In the genomic region with DNA sequence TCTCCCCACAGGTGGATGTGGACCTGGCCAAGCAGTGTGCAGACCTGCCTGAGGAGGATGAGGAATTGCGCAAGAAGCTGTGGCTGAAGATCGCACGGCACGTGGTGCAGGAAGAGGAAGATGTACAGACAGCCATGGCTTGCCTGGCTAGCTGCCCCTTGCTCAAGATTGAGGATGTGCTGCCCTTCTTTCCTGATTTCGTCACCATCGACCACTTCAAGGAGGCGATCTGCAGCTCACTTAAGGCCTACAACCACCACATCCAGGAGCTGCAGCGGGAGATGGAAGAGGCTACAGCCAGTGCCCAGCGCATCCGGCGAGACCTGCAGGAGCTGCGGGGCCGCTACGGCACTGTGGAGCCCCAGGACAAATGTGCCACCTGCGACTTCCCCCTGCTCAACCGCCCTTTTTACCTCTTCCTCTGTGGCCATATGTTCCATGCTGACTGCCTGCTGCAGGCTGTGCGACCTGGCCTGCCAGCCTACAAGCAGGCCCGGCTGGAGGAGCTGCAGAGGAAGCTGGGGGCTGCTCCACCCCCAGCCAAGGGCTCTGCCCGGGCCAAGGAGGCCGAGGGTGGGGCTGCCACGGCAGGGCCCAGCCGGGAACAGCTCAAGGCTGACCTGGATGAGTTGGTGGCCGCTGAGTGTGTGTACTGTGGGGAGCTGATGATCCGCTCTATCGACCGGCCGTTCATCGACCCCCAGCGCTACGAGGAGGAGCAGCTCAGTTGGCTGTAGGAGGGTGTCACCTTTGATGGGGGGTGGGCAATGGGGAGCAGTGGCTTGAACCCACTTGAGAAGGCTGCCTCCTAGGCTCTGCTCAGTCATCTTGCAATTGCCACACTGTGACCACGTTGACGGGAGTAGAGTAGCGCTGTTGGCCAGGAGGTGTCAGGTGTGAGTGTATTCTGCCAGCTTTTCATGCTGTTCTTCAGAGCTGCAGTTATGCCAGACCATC, we compare ENCODE assay signal across 8 cellular contexts. TPM values are rescaled to one million over a fixed set of nuclear protein-coding genes. Genes with fewer than 3 reads are reported as not detected.
A peak's percentile ranks its signal among the peaks of the same experiment; 100 is the strongest.
DNase-seq lines count a peak whose midpoint lies in the region; ATAC-seq and TF ChIP-seq lines count a peak whose summit lies in the region.

No MANE protein-coding gene starts in this region.

- no peak for DNase-seq in CD4-positive, alpha-beta memory T cell
- peak; percentile 97 for DNase-seq in NOMO-1 treated with dmso at 0.1 percent for 144 hours (lab: John Stamatoyannopoulos, UW; ENCODE audit: unreplicated experiment)
- DNase-seq in mucosa of descending colon = peak in 2 of 3 donors; percentile 43 to 74
- DNase-seq in COLO668 (lab: John Stamatoyannopoulos, UW; ENCODE audit: unreplicated experiment) = no peak
- no peak for DNase-seq in NCI-H1092 treated with DMSO at 0.1 percent for 48 hours (lab: John Stamatoyannopoulos, UW)
- no peak for DNase-seq in DMS79 treated with DMSO at 0.1 percent for 48 hours (lab: John Stamatoyannopoulos, UW)

- no peak for TF ChIP-seq CTCF in mucosa of descending colon (IDR thresholded peaks at IDR 0.05)

- H3K27ac ChIP-seq in CD4-positive, alpha-beta memory T cell (ENCODE audit: low read depth, low read length) = no peak overlapping the region

- peak overlapping the region in 1 of 8 donors; percentile 20 for H3K4me3 Mint-ChIP-seq in CD4-positive, alpha-beta memory T cell
- peak overlapping the region; percentile 20 for H3K4me3 Mint-ChIP-seq in dendritic cell treated with granulocyte-macrophage colony-stimulating factor and Interleukin-4, amounts not matched to agents 40 ng/mL and 50 ng/mL, for 4 days

- no peaks in the 10 kb centered on the region for H3K27me3 Mint-ChIP-seq in CD4-positive, alpha-beta memory T cell
- no peaks in the 10 kb centered on the region for H3K27me3 Mint-ChIP-seq in dendritic cell treated with granulocyte-macrophage colony-stimulating factor and Interleukin-4, amounts not matched to agents 40 ng/mL and 50 ng/mL, for 4 days

- H3K27ac Mint-ChIP-seq in CD4-positive, alpha-beta memory T cell = peak overlapping the region in 4 of 7 donors; percentile 53 to 75 (median 65)
- H3K27ac Mint-ChIP-seq in dendritic cell treated with granulocyte-macrophage colony-stimulating factor and Interleukin-4, amounts not matched to agents 40 ng/mL and 50 ng/mL, for 4 days = peak overlapping the region; percentile 21

- POLR2A ChIA-PET in CD4-positive, alpha-beta memory T cell (lab: Charles Lee; ENCODE audit: partially characterized antibody) = interaction anchor here (1.8 to 2.0 kb wide), 2 partner anchors 8 to 28 kb away, joined by 4 to 13 read pairs; partner anchors contain the start of gene VPS18

- H3K9me3 Mint-ChIP-seq in CD4-positive, alpha-beta memory T cell = no peaks in the 10 kb centered on the region
- no peaks in the 10 kb centered on the region for H3K9me3 Mint-ChIP-seq in dendritic cell treated with granulocyte-macrophage colony-stimulating factor and Interleukin-4, amounts not matched to agents 40 ng/mL and 50 ng/mL, for 4 days

- H3K36me3 ChIP-seq in CD4-positive, alpha-beta memory T cell (ENCODE audit: insufficient read depth, low read length) = peaks cover 39% of the 10 kb centered on the region
- no peaks in the 10 kb centered on the region for H3K36me3 ChIP-seq in mucosa of descending colon (ENCODE audit: low read depth)

- peaks cover 17 to 45% of the 10 kb centered on the region in 2 donors for H3K36me3 Mint-ChIP-seq in CD4-positive, alpha-beta memory T cell
- H3K36me3 Mint-ChIP-seq in dendritic cell treated with granulocyte-macrophage colony-stimulating factor and Interleukin-4, amounts not matched to agents 40 ng/mL and 50 ng/mL, for 4 days (ENCODE audit: low read depth) = peaks cover 79% of the 10 kb centered on the region

- no peak overlapping the region for H3K4me3 ChIP-seq in CD4-positive, alpha-beta memory T cell (ENCODE audit: low read length in 2 of 2)
- no peak overlapping the region for H3K4me3 ChIP-seq in mucosa of descending colon

- peaks cover 14 to 39% (median 23%) of the 10 kb centered on the region in 4 donors for H3K4me1 Mint-ChIP-seq in CD4-positive, alpha-beta memory T cell
- peaks cover 88% of the 10 kb centered on the region for H3K4me1 Mint-ChIP-seq in dendritic cell treated with granulocyte-macrophage colony-stimulating factor and Interleukin-4, amounts not matched to agents 40 ng/mL and 50 ng/mL, for 4 days (ENCODE audit: low read depth)

- H3K27me3 ChIP-seq in CD4-positive, alpha-beta memory T cell (ENCODE audit: insufficient read depth, low read length) = no peaks in the 10 kb centered on the region

- ATAC-seq in mucosa of descending colon (no peak), GM21576 (IDR thresholded peaks at IDR 0.05; ENCODE audit: unreplicated experiment) (no peak)

- CTCF ChIA-PET in CD4-positive, alpha-beta memory T cell (lab: Charles Lee; ENCODE audit: partially characterized antibody) = interaction anchor here (0.7 to 9.0 kb wide), 14 partner anchors 7 to 430 kb away, joined by 3 to 102 read pairs (median 4); partner anchors contain the start of genes CHAC1, DLL4, NUSAP1 and OIP5

- peaks cover 18% of the 10 kb centered on the region for H3K4me1 ChIP-seq in CD4-positive, alpha-beta memory T cell (ENCODE audit: insufficient read depth, low read length)
- H3K4me1 ChIP-seq in mucosa of descending colon (ENCODE audit: low read depth) = peaks cover 22% of the 10 kb centered on the region

- H3K9me3 ChIP-seq in CD4-positive, alpha-beta memory T cell (ENCODE audit: control insufficient read depth in 1 of 2, low read length in 2 of 2) = no peaks in the 10 kb centered on the region
- no peaks in the 10 kb centered on the region for H3K9me3 ChIP-seq in mucosa of descending colon

- intact Hi-C loops in CD4-positive, alpha-beta memory T cell (cut with micrococcal nuclease) = loop anchor here (5.0 kb wide), 2 partner anchors 379 to 429 kb away; partner anchors contain the start of genes NUSAP1 and OIP5
- intact Hi-C loops in dendritic cell treated with granulocyte-macrophage colony-stimulating factor and Interleukin-4, amounts not matched to agents 40 ng/mL and 50 ng/mL, for 4 days (cut with micrococcal nuclease) = no loop called here
- intact Hi-C loops in mucosa of descending colon (cut with DNase I, micrococcal nuclease) = loop anchor here (5.0 to 10.0 kb wide), 2 partner anchors 119 to 282 kb away; no protein-coding TSS in a partner anchor

RNA-seq across cellular contexts. Expression of gene VPS18, which starts 8.6 kb away (rescaled TPM):
- total RNA-seq in CD4-positive, alpha-beta memory T cell = 10 to 100 TPM; 18.4 to 20.3 TPM
- 10 to 100 TPM; 14.6 to 21.6 TPM for polyA plus RNA-seq in CD4-positive, alpha-beta memory T cell
- 10 to 100 TPM; 14.1 to 21.1 (median 18.0) TPM for total RNA-seq in mucosa of descending colon

RNA-seq across cellular contexts. Expression of gene DLL4, which starts 26.3 kb away (rescaled TPM):
- total RNA-seq in CD4-positive, alpha-beta memory T cell = not detected
- not detected for polyA plus RNA-seq in CD4-positive, alpha-beta memory T cell
- total RNA-seq in mucosa of descending colon = 10 to 100 TPM in 2 of 3 donors, 1 to 10 TPM in 1; 9.4 to 23.0 (median 15.6) TPM

RNA-seq across cellular contexts. Expression of gene RHOV, which starts 28.8 kb away (rescaled TPM):
- total RNA-seq in CD4-positive, alpha-beta memory T cell = not detected
- polyA plus RNA-seq in CD4-positive, alpha-beta memory T cell = not detected
- total RNA-seq in mucosa of descending colon = 1 to 10 TPM; 1.6 to 6.2 (median 3.5) TPM

RNA-seq across cellular contexts. Expression of gene CHAC1, which starts 50.4 kb away (rescaled TPM):
- 1 to 10 TPM; 1.2 TPM for total RNA-seq in CD4-positive, alpha-beta memory T cell
- polyA plus RNA-seq in CD4-positive, alpha-beta memory T cell = under 1 TPM; 0.24 to 0.43 TPM
- 1 to 10 TPM in 2 of 3 donors, under 1 TPM in 1; 0.69 to 3.1 (median 2.6) TPM for total RNA-seq in mucosa of descending colon

RNA-seq across cellular contexts. Expression of gene SPINT1, which starts 59.0 kb away (rescaled TPM):
- total RNA-seq in CD4-positive, alpha-beta memory T cell = 1 to 10 TPM; 3.8 to 4.0 TPM
- polyA plus RNA-seq in CD4-positive, alpha-beta memory T cell = 1 to 10 TPM; 4.0 to 5.3 TPM
- total RNA-seq in mucosa of descending colon = 100 to 1,000 TPM; 167 to 415 (median 324) TPM

Comparison
In these comparisons a context has a peak if more than half of its experiments do, and no peak if none do; other contexts are left out.
1. DNase-seq: peak in NOMO-1 treated with dmso at 0.1 percent for 144 hours (single experiment) and mucosa of descending colon (2 of 3); none in CD4-positive, alpha-beta memory T cell (0 of 5), COLO668 (single experiment), NCI-H1092 treated with DMSO at 0.1 percent for 48 hours (single experiment) and DMS79 treated with DMSO at 0.1 percent for 48 hours (single experiment).
2. RNA of gene DLL4, which starts 26.3 kb away (total RNA-seq): 9.4 to 23.0 TPM in mucosa of descending colon; not detected in CD4-positive, alpha-beta memory T cell; every median in the first group is over 4 times any median in the second.